In genomic region chr13:95191821-95192220, GRCh38 we compare ENCODE assay signal across 8 cellular contexts.
DNase-seq lines count a peak whose midpoint lies in the region; ATAC-seq and TF ChIP-seq lines count a peak whose summit lies in the region.

No MANE protein-coding gene starts in this region.

- CTCF ChIA-PET in Panc1 (lab: Charles Lee), result interaction anchor here (0.5 to 2.3 kb wide), 8 partner anchors 34 to 213 kb away, joined by 3 to 10 read pairs (median 4); no protein-coding TSS in a partner anchor

- intact Hi-C loops in Panc1 (cut with micrococcal nuclease; ENCODE audit: unreplicated experiment), result loop anchor here (1.0 to 5.0 kb wide), 3 partner anchors 105 to 285 kb away; no protein-coding TSS in a partner anchor

- peaks cover 4% of the 10 kb centered on the region; the same call in 1 of the 2 replicates for H3K36me3 ChIP-seq in Panc1 (ENCODE audit: control insufficient read depth, insufficient read depth, low read length)
- H3K36me3 ChIP-seq in tibial nerve, result no peaks in the 10 kb centered on the region

- POLR2A ChIA-PET in Panc1 (lab: Charles Lee), result interaction anchor here (0.6 kb wide), 1 partner anchor 33 kb away, joined by 3 read pairs; no protein-coding TSS in a partner anchor

- TF ChIP-seq POLR2A in tibial nerve (IDR thresholded peaks at IDR 0.05), result no peak

- no peak overlapping the region for H3K4me3 ChIP-seq in Panc1 (ENCODE audit: low read depth in 2 of 2, low read length in 2 of 2)
- H3K4me3 ChIP-seq in tibial nerve, result no peak overlapping the region

- in situ Hi-C loops in Panc1 (cut with HindIII; ENCODE audit: low pct_unique_long_range_greater_than_20kb, low sequenced_read_pairs), result no loop called here

- no peak for TF ChIP-seq EP300 in tibial nerve (IDR thresholded peaks at IDR 0.05)

- H3K4me1 ChIP-seq in Panc1 (ENCODE audit: control insufficient read depth, insufficient read depth, low read length), result peaks cover 18% of the 10 kb centered on the region
- H3K4me1 ChIP-seq in foreskin keratinocyte, result no peaks in the 10 kb centered on the region
- no peaks in the 10 kb centered on the region for H3K4me1 ChIP-seq in tibial nerve

- H3K27me3 ChIP-seq in Panc1 (ENCODE audit: control insufficient read depth, insufficient read depth, low read length) (no peaks in the 10 kb centered on the region), foreskin keratinocyte (no peaks in the 10 kb centered on the region), tibial nerve (no peaks in the 10 kb centered on the region)

- DNase-seq in EL, result peak; percentile 70
- DNase-seq in HS-5 (ENCODE audit: low read depth), result peak; percentile 3
- DNase-seq in Panc1 (ENCODE audit: low read depth, low spot score), result peak; percentile 43
- peak; percentile 26 for DNase-seq in activated T-helper 1 cell treated with Interleukin-2 at 50 U/mL for 16 hours (ENCODE audit: low read depth)
- peak in 1 of 2 donors; percentile 28 for DNase-seq in foreskin keratinocyte
- DNase-seq in omental fat pad (ENCODE audit: low spot score), result peak; percentile 64
- peak; percentile 39 to 63 for DNase-seq in tibial nerve (ENCODE audit: low spot score in 2 of 2)

- 43 to 46% methylated on average over 4 of the region's 4 CpGs for WGBS in tibial nerve, 2 donors

- TF ChIP-seq CTCF in Panc1 (IDR thresholded peaks at IDR 0.05) (peak; percentile 89), foreskin keratinocyte (conservative IDR thresholded peaks at IDR 0.05) (peak; percentile 87), omental fat pad (IDR thresholded peaks at IDR 0.05) (peak in 1 of 3 donors; percentile 37), tibial nerve (IDR thresholded peaks at IDR 0.05) (peak; percentile 49 to 73 (median 65))

- no peaks in the 10 kb centered on the region for H3K9me3 ChIP-seq in Panc1 (ENCODE audit: control insufficient read depth, insufficient read depth, low read depth, low read length)
- no peaks in the 10 kb centered on the region for H3K9me3 ChIP-seq in tibial nerve

- no TSS peak for BruUV-seq in Panc1 (replicated peaks; lab: Mats Ljungman, UMichigan)

- H3K27ac ChIP-seq in Panc1 (ENCODE audit: low read length) (peak overlapping the region; percentile 39), foreskin keratinocyte (no peak overlapping the region), tibial nerve (no peak overlapping the region)

- ATAC-seq in GM21515 (IDR thresholded peaks at IDR 0.05; ENCODE audit: unreplicated experiment), result peak; percentile 92
- peak; percentile 98 for ATAC-seq in Panc1
- peak; percentile 88 for ATAC-seq in foreskin keratinocyte
- peak; percentile 67 for ATAC-seq in omental fat pad (ENCODE audit: low FRiP score)
